ENCODE assay signal across 8 cellular contexts in the genomic region with DNA sequence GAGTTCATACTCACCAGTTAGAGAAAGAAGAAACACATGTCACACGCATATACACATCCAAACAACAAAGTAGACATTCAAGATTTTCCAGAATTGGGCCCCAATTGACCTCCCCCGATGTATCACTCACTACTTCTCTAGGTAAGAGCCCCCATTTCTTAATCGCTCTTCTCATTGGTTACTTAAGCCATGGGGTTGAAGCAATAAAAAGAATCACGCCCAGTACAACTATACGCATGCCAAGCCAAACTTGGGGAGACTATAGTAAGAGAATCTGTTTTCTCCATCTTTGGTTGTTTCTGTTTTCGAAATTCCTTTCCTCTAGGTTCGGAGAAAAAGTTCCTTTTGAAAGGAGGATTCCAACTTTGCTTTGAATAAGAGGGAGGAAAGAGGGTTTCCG. TPM values are rescaled to one million over a fixed set of nuclear protein-coding genes. Genes with fewer than 3 reads are reported as not detected.
A peak's percentile ranks its signal among the peaks of the same experiment; 100 is the strongest.
DNase-seq lines count a peak whose midpoint lies in the region; ATAC-seq, FAIRE-seq and TF ChIP-seq lines count a peak whose summit lies in the region.

No MANE protein-coding gene starts in this region.

- POLR2A ChIA-PET in Caco-2 (lab: Charles Lee): no interaction called here

- H3K4me1 Mint-ChIP-seq in Caco-2 (ENCODE audit: low read depth, unreplicated experiment): peaks cover 41% of the 10 kb centered on the region

- CTCF ChIA-PET in Caco-2 (lab: Charles Lee): no interaction called here

- H3K4me1 ChIP-seq in Caco-2 (peaks cover 17% of the 10 kb centered on the region), small intestine (ENCODE audit: control insufficient read depth in 2 of 2, insufficient read depth in 1 of 2, low read depth in 1 of 2, low read length in 1 of 2) (peaks cover 0 to 3% of the 10 kb centered on the region in 2 donors)

- H3K4me3 Mint-ChIP-seq in Caco-2 (ENCODE audit: unreplicated experiment): peak overlapping the region; percentile 92

- H3K36me3 ChIP-seq in Caco-2 (ENCODE audit: control insufficient read depth, insufficient read depth, low read length): no peaks in the 10 kb centered on the region; the same call in 1 of the 2 replicates
- H3K36me3 ChIP-seq in small intestine (ENCODE audit: control insufficient read depth in 2 of 2, insufficient read depth in 2 of 2, low read length in 2 of 2): no peaks in the 10 kb centered on the region

- TSS peak; percentile 64 for BruUV-seq in Caco-2 (replicated peaks; lab: Mats Ljungman, UMichigan)

- intact Hi-C loops in Caco-2 (cut with micrococcal nuclease; ENCODE audit: unreplicated experiment): no loop called here

- 0 to 1% (median 0%) methylated on average over 8 of the region's 8 CpGs for WGBS in small intestine, 3 donors

- in situ Hi-C loops in KBM-7 (cut with MboI; ENCODE audit: low pct_unique_long_range_greater_than_20kb, low sequenced_read_pairs): no loop called here

- no peaks in the 10 kb centered on the region for H3K9me3 ChIP-seq in Caco-2
- H3K9me3 ChIP-seq in iPS-18c (ENCODE audit: control insufficient read depth, insufficient read depth, low read length): no peaks in the 10 kb centered on the region
- no peaks in the 10 kb centered on the region for H3K9me3 ChIP-seq in small intestine (ENCODE audit: control insufficient read depth, low read depth)

- no peaks in the 10 kb centered on the region for H3K27me3 Mint-ChIP-seq in Caco-2 (ENCODE audit: insufficient read depth, unreplicated experiment)

- no peaks in the 10 kb centered on the region for H3K9me3 Mint-ChIP-seq in Caco-2 (ENCODE audit: unreplicated experiment)

- no peak for FAIRE-seq in small intestine (lab: Jason Lieb, UNC)

- DNase-seq in Caco-2 (peak in 1 of 2 experiments; percentile 12), KBM-7 (peak; percentile 20), amniotic stem cell (lab: John Stamatoyannopoulos, UW) (peak; percentile 18), small intestine (peak; percentile 47), activated gamma-delta T cell (lab: John Stamatoyannopoulos, UW) (no peak)

- H3K27me3 ChIP-seq in Caco-2 (replicated peaks; ENCODE audit: control insufficient read depth, insufficient read depth, low read length): no peaks in the 10 kb centered on the region
- H3K27me3 ChIP-seq in small intestine (ENCODE audit: control insufficient read depth in 2 of 2, insufficient read depth in 2 of 2, low read length in 2 of 2): no peaks in the 10 kb centered on the region

- ATAC-seq in HG03378 (IDR thresholded peaks at IDR 0.05; ENCODE audit: unreplicated experiment) (no peak), HG03097 (IDR thresholded peaks at IDR 0.05; ENCODE audit: low FRiP score, unreplicated experiment) (no peak)

- peak overlapping the region; percentile 15 to 91 for H3K27ac ChIP-seq in small intestine (ENCODE audit: low read depth in 1 of 2, low read length in 1 of 2)

- no peak for TF ChIP-seq CTCF in Caco-2 (IDR thresholded peaks at IDR 0.05; ENCODE audit: insufficient read depth in 1 of 2, low read depth in 1 of 2, low read length in 1 of 2, severe bottlenecking in 1 of 2, unreplicated experiment in 1 of 2)

- peak overlapping the region; percentile 88 for H3K4me3 ChIP-seq in Caco-2 (ENCODE audit: low read depth, low read length)
- H3K4me3 ChIP-seq in iPS-18c (ENCODE audit: insufficient read depth, low read depth, low read length): peak overlapping the region; percentile 88
- H3K4me3 ChIP-seq in small intestine (ENCODE audit: low read depth in 1 of 2, low read length in 2 of 2): peak overlapping the region; percentile 71 to 77

- peaks cover 53% of the 10 kb centered on the region for H3K36me3 Mint-ChIP-seq in Caco-2 (ENCODE audit: insufficient read depth, unreplicated experiment)

- H3K27ac Mint-ChIP-seq in Caco-2 (ENCODE audit: unreplicated experiment): peak overlapping the region; percentile 65

RNA-seq across cellular contexts. Expression of gene DDX52, which starts 0.5 kb away (rescaled TPM):
- 78.7 and 85.1 TPM in 2 replicates for total RNA-seq in Caco-2 (2022)
- polyA plus RNA-seq in small intestine: 10 to 100 TPM; 16.8 to 18.1 (median 17.1) TPM

RNA-seq across cellular contexts. Expression of gene SYNRG, which starts 33.5 kb away (rescaled TPM):
- 36.6 and 40.5 TPM in 2 replicates for total RNA-seq in Caco-2 (2022)
- 1 to 10 TPM; 7.6 to 9.7 (median 8.7) TPM for polyA plus RNA-seq in small intestine
